ENCODE assay signal across 10 cellular contexts in genomic region chr19:29526730-29527499, GRCh38. TPM values are rescaled to one million over a fixed set of nuclear protein-coding genes. Genes with fewer than 3 reads are reported as not detected.
DNase-seq lines count a peak whose midpoint lies in the region; ATAC-seq and TF ChIP-seq lines count a peak whose summit lies in the region.
"Had no signal": no experiment of that assay in that cellular context is flagged by ENCODE, and none has a peak within 500 bp of the region (broad histone marks: within the 10 kb centered on the region; RNA-seq: fewer than 3 reads in every experiment).

No MANE protein-coding gene starts in this region.

- no peak for TF ChIP-seq CTCF in CD4-positive, alpha-beta T cell (IDR thresholded peaks at IDR 0.05)
- TF ChIP-seq CTCF in GM13977 (IDR thresholded peaks at IDR 0.05; ENCODE audit: extremely low read depth, insufficient read depth, missing control alignments) (no peak), mammary epithelial cell (conservative IDR thresholded peaks at IDR 0.05 in 1 of 2, IDR thresholded peaks at IDR 0.05 in 1 of 2; ENCODE audit: extremely low read depth in 1 of 2, insufficient read depth in 1 of 2, low read depth in 1 of 2, low read length in 2 of 2) (no peak), nephron progenitor cell (IDR thresholded peaks at IDR 0.05) (no peak), transverse colon (IDR thresholded peaks at IDR 0.05) (no peak), foreskin fibroblast (IDR thresholded peaks at IDR 0.05; ENCODE audit: low read depth, low read length) (no peak)

- H3K9me3 Mint-ChIP-seq in CD4-positive, alpha-beta T cell = no peaks in the 10 kb centered on the region
- H3K9me3 Mint-ChIP-seq in nephron progenitor cell = peaks cover 4% of the 10 kb centered on the region

- no peaks in the 10 kb centered on the region for H3K79me2 ChIP-seq in mammary epithelial cell (ENCODE audit: insufficient read depth, low read length)

- H3K4me1 ChIP-seq in mammary epithelial cell (ENCODE audit: insufficient read depth, low read length) (peaks cover 7% of the 10 kb centered on the region), transverse colon (peaks cover 4 to 43% (median 28%) of the 10 kb centered on the region in 4 donors)

- peak overlapping the region; percentile 20 for H3K4me3 Mint-ChIP-seq in CD4-positive, alpha-beta T cell
- peak overlapping the region; percentile 84 for H3K4me3 Mint-ChIP-seq in nephron progenitor cell

- peaks cover 23% of the 10 kb centered on the region for H3K4me1 Mint-ChIP-seq in CD4-positive, alpha-beta T cell (ENCODE audit: low read depth)
- H3K4me1 Mint-ChIP-seq in nephron progenitor cell = peaks cover 23% of the 10 kb centered on the region

- POLR2A ChIA-PET in CD4-positive, alpha-beta T cell (lab: Charles Lee) = no interaction called here

- H4K20me1 ChIP-seq in mammary epithelial cell (ENCODE audit: insufficient read depth, low read length) = no peaks in the 10 kb centered on the region

- H3K9me3 ChIP-seq in CD4-positive, alpha-beta T cell (ENCODE audit: control insufficient read depth, low read length) = no peaks in the 10 kb centered on the region
- H3K9me3 ChIP-seq in mammary epithelial cell (replicated peaks; ENCODE audit: insufficient read depth, low read length) (no peaks in the 10 kb centered on the region), transverse colon (no peaks in the 10 kb centered on the region)

- ATAC-seq in CD4-positive, alpha-beta T cell (ENCODE audit: poor library complexity) = no peak
- ATAC-seq: Panc1 had no signal

- no peak for TF ChIP-seq POLR2A in transverse colon (IDR thresholded peaks at IDR 0.05)

- no peak overlapping the region for H3K9ac ChIP-seq in mammary epithelial cell (ENCODE audit: insufficient read depth, low read length)

- no peak for TF ChIP-seq EP300 in transverse colon (IDR thresholded peaks at IDR 0.05; ENCODE audit: low read depth)

- CTCF ChIA-PET in CD4-positive, alpha-beta T cell (lab: Charles Lee) = no interaction called here
- CTCF ChIA-PET in mammary epithelial cell (lab: Charles Lee; ENCODE audit: low non-redundant PET) = no interaction called here

- 4% methylated on average over 18 of the region's 79 CpGs for WGBS in mammary epithelial cell (ENCODE audit: low coverage, missing lambda C conversion rate)
- 10% methylated on average over 78 of the region's 79 CpGs; no CpG with 5 or more reads in 1 of the 2 donors for WGBS in transverse colon (ENCODE audit: low coverage in 1 of 2), 2 donors

- in situ Hi-C loops in GM13977 (cut with MboI; ENCODE audit: low pct_unique_long_range_greater_than_20kb, low sequenced_read_pairs, unreplicated experiment) = no loop called here
- in situ Hi-C loops in mammary epithelial cell (cut with MboI; ENCODE audit: low sequenced_read_pairs in 2 of 2) = no loop called here
- in situ Hi-C loops in transverse colon (cut with MboI; ENCODE audit: low pct_ligation_motif_present in 1 of 4, low pct_unique_long_range_greater_than_20kb in 1 of 4, low sequenced_read_pairs in 3 of 4) = no loop called here

- H3K36me3 ChIP-seq in mammary epithelial cell (ENCODE audit: insufficient read depth, low read length) (no peaks in the 10 kb centered on the region), transverse colon (no peaks in the 10 kb centered on the region)

- no peak overlapping the region for H3K27ac Mint-ChIP-seq in CD4-positive, alpha-beta T cell
- no peak overlapping the region for H3K27ac Mint-ChIP-seq in nephron progenitor cell

- no peak overlapping the region for H3K27ac ChIP-seq in CD4-positive, alpha-beta T cell (ENCODE audit: low read depth, low read length)
- H3K27ac ChIP-seq in mammary epithelial cell (ENCODE audit: insufficient read depth, low read depth, low read length) (no peak overlapping the region), transverse colon (no peak overlapping the region)

- H3K4me2 ChIP-seq in mammary epithelial cell (ENCODE audit: insufficient read depth, low read depth, low read length) = peak overlapping the region; percentile 42

- dilution Hi-C loops in mammary epithelial cell (cut with HindIII; ENCODE audit: low sequenced_read_pairs) = loop anchor here (10.0 kb wide), 1 partner anchor 188 kb away; the partner anchor contains the start of gene C19orf12

- no peak overlapping the region for H3K4me3 ChIP-seq in mammary epithelial cell (replicated peaks in 1 of 3; ENCODE audit: insufficient read depth in 1 of 3, low read depth in 2 of 3, low read length in 3 of 3)
- H3K4me3 ChIP-seq in transverse colon = peak overlapping the region in 1 of 4 donors; percentile 30
- H3K4me3 ChIP-seq in foreskin fibroblast (ENCODE audit: low read depth in 1 of 2, low read length in 2 of 2) = no peak overlapping the region

- H3K27me3 ChIP-seq in CD4-positive, alpha-beta T cell (ENCODE audit: control insufficient read depth, insufficient read depth, low read length) = peaks cover 85% of the 10 kb centered on the region
- H3K27me3 ChIP-seq in mammary epithelial cell (ENCODE audit: insufficient read depth, low read length) = peaks cover 58% of the 10 kb centered on the region
- H3K27me3 ChIP-seq in transverse colon = peaks cover 92% of the 10 kb centered on the region

- peaks cover 70% of the 10 kb centered on the region for H3K27me3 Mint-ChIP-seq in CD4-positive, alpha-beta T cell
- H3K27me3 Mint-ChIP-seq in nephron progenitor cell (ENCODE audit: low read depth, poor library complexity) = peaks cover 88% of the 10 kb centered on the region

- intact Hi-C loops in CD4-positive, alpha-beta T cell (cut with DNase I, micrococcal nuclease) = no loop called here
- intact Hi-C loops in mammary epithelial cell (cut with micrococcal nuclease) = loop anchor here (5.0 kb wide), 1 partner anchor 325 kb away; no protein-coding TSS in a partner anchor
- intact Hi-C loops in transverse colon (cut with DNase I; ENCODE audit: low total_unique reads) = no loop called here

- no peaks in the 10 kb centered on the region for H3K36me3 Mint-ChIP-seq in CD4-positive, alpha-beta T cell (ENCODE audit: low read depth)
- H3K36me3 Mint-ChIP-seq in nephron progenitor cell (ENCODE audit: low read depth) = peaks cover 9% of the 10 kb centered on the region

- BruUV-seq in mammary epithelial cell (replicated peaks; lab: Mats Ljungman, UMichigan) = no TSS peak

- DNase-seq in CD4-positive, alpha-beta T cell = no peak
- DNase-seq in GM13977 (ENCODE audit: low spot score) (peak; percentile 62), mammary epithelial cell (peak; percentile 5), nephron progenitor cell (peak; percentile 66), transverse colon (no peak), Kasumi-1 (lab: John Stamatoyannopoulos, UW) (no peak), NCI-H187 treated with DMSO at 0.1 percent for 48 hours (lab: John Stamatoyannopoulos, UW) (no peak), foreskin fibroblast (no peak)

- no peak overlapping the region for H2AFZ ChIP-seq in mammary epithelial cell (ENCODE audit: low read depth, low read length)

RNA-seq across cellular contexts. Expression of gene VSTM2B, which starts 1.1 kb away (rescaled TPM):
- total RNA-seq in CD4-positive, alpha-beta T cell = not detected
- total RNA-seq in mammary epithelial cell (not detected), transverse colon (not detected)
- polyA plus RNA-seq in mammary epithelial cell = not detected
- not detected for polyA minus RNA-seq in mammary epithelial cell
- polyA plus RNA-seq: keratinocyte had no signal

Comparison
In these comparisons a context has a peak if more than half of its experiments do, and no peak if none do; other contexts are left out.
1. DNase-seq: peak in GM13977 (single experiment), mammary epithelial cell (single experiment) and nephron progenitor cell (single experiment); none in CD4-positive, alpha-beta T cell (0 of 10), transverse colon (single experiment), Kasumi-1 (0 of 2), NCI-H187 treated with DMSO at 0.1 percent for 48 hours (single experiment) and foreskin fibroblast (0 of 2).